ENCODE assay signal across 9 cellular contexts in the genomic region with DNA sequence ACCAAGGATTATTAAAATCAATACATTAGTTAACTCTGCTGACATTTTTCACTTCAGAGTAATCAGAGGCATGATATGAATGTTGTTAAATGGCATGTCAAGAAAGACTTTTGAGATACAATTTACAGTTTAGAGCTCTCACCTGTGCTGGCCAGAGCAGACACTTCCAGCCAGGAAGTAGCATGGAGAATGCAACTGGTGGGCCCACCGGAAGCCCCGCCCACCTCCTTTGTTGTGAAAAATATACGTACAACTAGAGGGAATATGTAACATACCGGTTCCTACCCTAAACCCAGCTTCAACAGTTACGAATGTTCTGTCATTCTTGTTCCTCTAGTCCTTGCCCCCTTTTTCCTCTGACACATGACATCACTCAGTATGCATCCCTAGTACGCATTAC.
A peak's percentile ranks its signal among the peaks of the same experiment; 100 is the strongest.
DNase-seq lines count a peak whose midpoint lies in the region; ATAC-seq lines count a peak whose summit lies in the region.
"Had no signal": no experiment of that assay in that cellular context is flagged by ENCODE, and none has a peak within 500 bp of the region (broad histone marks: within the 10 kb centered on the region; RNA-seq: fewer than 3 reads in every experiment).

No MANE protein-coding gene starts in this region.

- peak overlapping the region; percentile 94 for H3K27ac Mint-ChIP-seq in T-helper 1 cell treated with Interleukin-12 subunit alpha and Interleukin-12 subunit beta and Interleukin-4 antibody, amounts not matched to agents 30 μg/mL and 1 μg/mL, for 36 hours

- no peak overlapping the region for H3K9ac ChIP-seq in rectal smooth muscle tissue (ENCODE audit: low read length)

- H3K4me1 ChIP-seq in rectal smooth muscle tissue (ENCODE audit: control insufficient read depth, insufficient read depth, low read length): peaks cover 39% of the 10 kb centered on the region

- H3K27ac ChIP-seq in rectal smooth muscle tissue (ENCODE audit: low read depth, low read length): peak overlapping the region; percentile 86

- peaks cover 59% of the 10 kb centered on the region for H3K36me3 Mint-ChIP-seq in T-helper 1 cell treated with Interleukin-12 subunit alpha and Interleukin-12 subunit beta and Interleukin-4 antibody, amounts not matched to agents 30 μg/mL and 1 μg/mL, for 36 hours (ENCODE audit: low read depth)

- peaks cover 58% of the 10 kb centered on the region for H3K4me1 Mint-ChIP-seq in T-helper 1 cell treated with Interleukin-12 subunit alpha and Interleukin-12 subunit beta and Interleukin-4 antibody, amounts not matched to agents 30 μg/mL and 1 μg/mL, for 36 hours (ENCODE audit: low read depth)

- peak overlapping the region; percentile 63 for H3K4me3 Mint-ChIP-seq in T-helper 1 cell treated with Interleukin-12 subunit alpha and Interleukin-12 subunit beta and Interleukin-4 antibody, amounts not matched to agents 30 μg/mL and 1 μg/mL, for 36 hours

- DNase-seq in Daoy (ENCODE audit: low read depth) (peak; percentile 56), dermis blood vessel endothelial cell (peak; percentile 69), DMS114 treated with DMSO at 0.1 percent for 48 hours (lab: John Stamatoyannopoulos, UW; ENCODE audit: unreplicated experiment) (no peak), NCI-H526 treated with DMSO at 0.1 percent for 48 hours (lab: John Stamatoyannopoulos, UW) (no peak)
- DNase-seq: NCI-H774 had no signal

- H3K27me3 Mint-ChIP-seq in T-helper 1 cell treated with Interleukin-12 subunit alpha and Interleukin-12 subunit beta and Interleukin-4 antibody, amounts not matched to agents 30 μg/mL and 1 μg/mL, for 36 hours (ENCODE audit: low read depth): no peaks in the 10 kb centered on the region

- H3K4me3 ChIP-seq in rectal smooth muscle tissue (ENCODE audit: low read length): peak overlapping the region; percentile 29

- peaks cover 7% of the 10 kb centered on the region for H3K36me3 ChIP-seq in rectal smooth muscle tissue (ENCODE audit: control insufficient read depth, insufficient read depth, low read length)

- no peak for ATAC-seq in HG02798 (IDR thresholded peaks at IDR 0.05; ENCODE audit: poor library complexity, unreplicated experiment)
- ATAC-seq in HG03095 (IDR thresholded peaks at IDR 0.05; ENCODE audit: unreplicated experiment): no peak

- H3K9me3 Mint-ChIP-seq in T-helper 1 cell treated with Interleukin-12 subunit alpha and Interleukin-12 subunit beta and Interleukin-4 antibody, amounts not matched to agents 30 μg/mL and 1 μg/mL, for 36 hours: no peaks in the 10 kb centered on the region

- H3K27me3 ChIP-seq in rectal smooth muscle tissue (ENCODE audit: control insufficient read depth, insufficient read depth, low read length): no peaks in the 10 kb centered on the region

Comparison
In these comparisons a context has a peak if more than half of its experiments do, and no peak if none do; other contexts are left out.
1. DNase-seq: peak in Daoy (single experiment) and dermis blood vessel endothelial cell (single experiment); none in DMS114 treated with DMSO at 0.1 percent for 48 hours (single experiment) and NCI-H526 treated with DMSO at 0.1 percent for 48 hours (single experiment).